Comparison of ENCODE assay signal across 15 cellular contexts in the genomic region with DNA sequence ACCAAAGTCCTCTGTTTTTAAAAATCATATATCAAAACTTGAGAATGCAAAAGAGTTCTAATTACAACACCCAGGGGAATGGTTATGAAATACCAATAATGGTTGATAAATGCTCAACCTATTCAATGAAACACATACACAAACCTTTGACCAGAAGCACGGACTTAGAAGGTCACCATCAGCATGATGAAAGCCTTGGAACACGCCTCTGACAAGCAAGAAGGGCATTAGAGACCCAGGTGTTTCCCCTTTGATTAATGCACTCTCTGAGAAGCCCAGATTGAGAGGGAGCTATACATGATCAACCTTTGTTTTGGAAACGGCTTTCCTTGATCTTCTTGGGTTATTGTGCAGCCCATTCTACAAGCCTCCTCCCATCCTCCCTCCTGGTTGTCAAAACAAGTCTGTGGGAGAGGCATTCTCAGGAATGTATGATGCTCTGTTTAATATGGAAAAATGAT.
DNase-seq lines count a peak whose midpoint lies in the region; ATAC-seq, FAIRE-seq and TF ChIP-seq lines count a peak whose summit lies in the region.
"Had no signal": no experiment of that assay in that cellular context is flagged by ENCODE, and none has a peak within 500 bp of the region (broad histone marks: within the 10 kb centered on the region; RNA-seq: fewer than 3 reads in every experiment).

No MANE protein-coding gene starts in this region.

- DNase-seq in NCI-H226 = peak; percentile 24
- DNase-seq in endothelial cell of umbilical vein (ENCODE audit: low read depth, low spot score) = peak; percentile 53
- DNase-seq in right lobe of liver = peak in 1 of 3 donors; percentile 78
- DNase-seq in stimulated activated naive B cell treated with anti-CD40 and anti-IgM and Interleukin-4, amounts not matched to agents 10 μg/mL and 1 μg/mL and 100 μg/mL, for 72 hours = no peak
- no peak for DNase-seq in ACHN
- no peak for DNase-seq in esophagus muscularis mucosa (ENCODE audit: extremely low spot score)
- DNase-seq in NCI-H2196 treated with DMSO at 0.1 percent for 48 hours (lab: John Stamatoyannopoulos, UW; ENCODE audit: unreplicated experiment) = no peak
- DNase-seq: DMS 273 treated with DMSO at 0.1 percent for 48 hours, EL, GOT3, NCI-H1092 treated with DMSO at 0.1 percent for 48 hours, NCI-H1694 treated with DMSO at 0.1 percent for 48 hours, NCI-H446 treated with DMSO at 0.1 percent for 48 hours, NCI-H748 treated with DMSO at 0.1 percent for 48 hours had no signal

- no TSS peak for BruUV-seq in endothelial cell of umbilical vein (replicated peaks; lab: Mats Ljungman, UMichigan)

- intact Hi-C loops in endothelial cell of umbilical vein (cut with micrococcal nuclease) = no loop called here
- intact Hi-C loops in right lobe of liver (cut with DNase I) = loop anchor here in 1 of 2 donors (10.0 kb wide), 1 partner anchor 51 kb away; no protein-coding TSS in a partner anchor
- intact Hi-C loops in esophagus muscularis mucosa (cut with DNase I) = no loop called here

- no peaks in the 10 kb centered on the region for H4K20me1 ChIP-seq in endothelial cell of umbilical vein (replicated peaks; ENCODE audit: control insufficient read depth, extremely low read depth, insufficient read depth, low read length)

- H3K9me3 Mint-ChIP-seq in stimulated activated naive B cell treated with anti-CD40 and anti-IgM and Interleukin-4, amounts not matched to agents 10 μg/mL and 1 μg/mL and 100 μg/mL, for 72 hours = peaks cover 4 to 16% of the 10 kb centered on the region in 2 donors

- H3K27ac Mint-ChIP-seq in stimulated activated naive B cell treated with anti-CD40 and anti-IgM and Interleukin-4, amounts not matched to agents 10 μg/mL and 1 μg/mL and 100 μg/mL, for 72 hours = peak overlapping the region; percentile 5

- ATAC-seq in right lobe of liver = peak; percentile 74 to 82 (median 78)
- peak; percentile 45 to 60 for ATAC-seq in stimulated activated naive B cell treated with anti-CD40 and anti-IgM and Interleukin-4, amounts not matched to agents 10 μg/mL and 1 μg/mL and 100 μg/mL, for 72 hours (replicated peaks)
- ATAC-seq: K562 had no signal

- POLR2A ChIA-PET in endothelial cell of umbilical vein (lab: Charles Lee) = interaction anchor here (1.0 kb wide), 1 partner anchor 69 kb away, joined by 3 read pairs; a partner anchor contains a TSS

- H3K4me1 Mint-ChIP-seq in stimulated activated naive B cell treated with anti-CD40 and anti-IgM and Interleukin-4, amounts not matched to agents 10 μg/mL and 1 μg/mL and 100 μg/mL, for 72 hours = peaks cover 32 to 47% of the 10 kb centered on the region in 2 donors

- in situ Hi-C loops in ACHN (cut with HindIII; ENCODE audit: low pct_ligation_motif_present, low pct_unique_long_range_greater_than_20kb, low sequenced_read_pairs) = no loop called here

- no peaks in the 10 kb centered on the region for H3K9me3 ChIP-seq in endothelial cell of umbilical vein (replicated peaks; ENCODE audit: control insufficient read depth, insufficient read depth, low read length)
- no peaks in the 10 kb centered on the region for H3K9me3 ChIP-seq in right lobe of liver
- H3K9me3 ChIP-seq in esophagus muscularis mucosa = no peaks in the 10 kb centered on the region

- TF ChIP-seq POLR2A in endothelial cell of umbilical vein (IDR thresholded peaks at IDR 0.05; ENCODE audit: low read depth, low read length) = no peak
- TF ChIP-seq POLR2A in right lobe of liver (IDR thresholded peaks at IDR 0.05) = no peak
- no peak for TF ChIP-seq POLR2A in esophagus muscularis mucosa (IDR thresholded peaks at IDR 0.05; ENCODE audit: low read depth)

- H3K4me1 ChIP-seq in endothelial cell of umbilical vein (ENCODE audit: control insufficient read depth, extremely low read depth, insufficient read depth, low read length) (peaks cover 15% of the 10 kb centered on the region), right lobe of liver (peaks cover 0 to 47% (median 16%) of the 10 kb centered on the region in 4 donors), esophagus muscularis mucosa (peaks cover 0 to 24% (median 11%) of the 10 kb centered on the region in 4 donors)

- no peak for FAIRE-seq in endothelial cell of umbilical vein (lab: Jason Lieb, UNC)
- FAIRE-seq: K562 had no signal

- H3K4me3 ChIP-seq in endothelial cell of umbilical vein (replicated peaks in 1 of 3; ENCODE audit: insufficient read depth in 1 of 3, low read depth in 1 of 3, low read length in 3 of 3) (no peak overlapping the region), right lobe of liver (peak overlapping the region in 2 of 3 donors; percentile 22), esophagus muscularis mucosa (no peak overlapping the region)
- H3K4me3 ChIP-seq: K562 had no signal

- no peaks in the 10 kb centered on the region for H3K9me1 ChIP-seq in endothelial cell of umbilical vein (replicated peaks; ENCODE audit: control insufficient read depth, extremely low read depth, insufficient read depth, low read length)

- CTCF ChIA-PET in endothelial cell of umbilical vein (lab: Charles Lee) = no interaction called here

- dilution Hi-C loops in endothelial cell of umbilical vein (cut with MboI; ENCODE audit: extremely low pct_ligation_motif_present, low sequenced_read_pairs) = no loop called here

- no peaks in the 10 kb centered on the region for H3K79me2 ChIP-seq in endothelial cell of umbilical vein (ENCODE audit: control insufficient read depth, insufficient read depth, low read length)

- no peak for TF ChIP-seq EP300 in esophagus muscularis mucosa (IDR thresholded peaks at IDR 0.05)

- TF ChIP-seq CTCF in endothelial cell of umbilical vein (IDR thresholded peaks at IDR 0.05; ENCODE audit: extremely low read depth in 1 of 2, insufficient read depth in 1 of 2, low read depth in 1 of 2, low read length in 2 of 2) = no peak
- no peak for TF ChIP-seq CTCF in right lobe of liver (IDR thresholded peaks at IDR 0.05)
- TF ChIP-seq CTCF in esophagus muscularis mucosa (IDR thresholded peaks at IDR 0.05) = no peak

- H3K27me3 ChIP-seq in endothelial cell of umbilical vein (ENCODE audit: control insufficient read depth in 2 of 2, insufficient read depth in 2 of 2, low read length in 2 of 2) (no peaks in the 10 kb centered on the region), right lobe of liver (no peaks in the 10 kb centered on the region), esophagus muscularis mucosa (no peaks in the 10 kb centered on the region)

- H3K9ac ChIP-seq in endothelial cell of umbilical vein (replicated peaks; ENCODE audit: extremely low read depth, insufficient read depth, low read length) = no peak overlapping the region

- no peak overlapping the region for H3K4me3 Mint-ChIP-seq in stimulated activated naive B cell treated with anti-CD40 and anti-IgM and Interleukin-4, amounts not matched to agents 10 μg/mL and 1 μg/mL and 100 μg/mL, for 72 hours

- no peaks in the 10 kb centered on the region for H3K36me3 ChIP-seq in endothelial cell of umbilical vein (ENCODE audit: control insufficient read depth in 2 of 2, extremely low read depth in 1 of 2, insufficient read depth in 2 of 2, low read length in 2 of 2)
- no peaks in the 10 kb centered on the region for H3K36me3 ChIP-seq in right lobe of liver
- no peaks in the 10 kb centered on the region for H3K36me3 ChIP-seq in esophagus muscularis mucosa

- WGBS in right lobe of liver (ENCODE audit: insufficient coverage, low coverage, low lambda C conversion rate, missing lambda C conversion rate) = 27% methylated on average over 3 of the region's 3 CpGs
- WGBS in esophagus muscularis mucosa = 73% methylated on average over 3 of the region's 3 CpGs

- H2AFZ ChIP-seq in endothelial cell of umbilical vein (ENCODE audit: low read depth, low read length) = no peak overlapping the region

- peaks cover 5 to 9% of the 10 kb centered on the region in 2 donors for H3K36me3 Mint-ChIP-seq in stimulated activated naive B cell treated with anti-CD40 and anti-IgM and Interleukin-4, amounts not matched to agents 10 μg/mL and 1 μg/mL and 100 μg/mL, for 72 hours

- H3K4me2 ChIP-seq in endothelial cell of umbilical vein (ENCODE audit: insufficient read depth, low read length) = no peak overlapping the region

- H3K27ac ChIP-seq in endothelial cell of umbilical vein (ENCODE audit: insufficient read depth, low read depth, low read length) (no peak overlapping the region), right lobe of liver (peak overlapping the region; percentile 53 to 90 (median 83)), esophagus muscularis mucosa (replicated peaks in 1 of 4) (no peak overlapping the region)

- no peaks in the 10 kb centered on the region for H3K27me3 Mint-ChIP-seq in stimulated activated naive B cell treated with anti-CD40 and anti-IgM and Interleukin-4, amounts not matched to agents 10 μg/mL and 1 μg/mL and 100 μg/mL, for 72 hours

TF ChIP-seq in endothelial cell of umbilical vein, 7 proteins besides CTCF, POLR2A, EP300 and RAD21:
- TF ChIP-seq POLR2AphosphoS5 (IDR thresholded peaks at IDR 0.05; ENCODE audit: insufficient read depth, low read depth, low read length) = no peak
- TF ChIP-seq GATA2 (IDR thresholded peaks at IDR 0.05; ENCODE audit: insufficient read depth, insufficient read length, low read depth, low read length) = no peak
- TF ChIP-seq, protein P1, sequence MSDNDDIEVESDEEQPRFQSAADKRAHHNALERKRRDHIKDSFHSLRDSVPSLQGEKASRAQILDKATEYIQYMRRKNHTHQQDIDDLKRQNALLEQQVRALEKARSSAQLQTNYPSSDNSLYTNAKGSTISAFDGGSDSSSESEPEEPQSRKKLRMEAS (IDR thresholded peaks at IDR 0.05; ENCODE audit: insufficient read depth, insufficient read length) = no peak
TF ChIP-seq in endothelial cell of umbilical vein: peak in this region for 0.

Comparison
In these comparisons a context has a peak if more than half of its experiments do, and no peak if none do; other contexts are left out.
1. DNase-seq: peak in NCI-H226 (single experiment) and endothelial cell of umbilical vein (single experiment); none in stimulated activated naive B cell treated with anti-CD40 and anti-IgM and Interleukin-4, amounts not matched to agents 10 μg/mL and 1 μg/mL and 100 μg/mL, for 72 hours (single experiment), ACHN (single experiment), esophagus muscularis mucosa (single experiment) and NCI-H2196 treated with DMSO at 0.1 percent for 48 hours (single experiment).
2. H3K27ac ChIP-seq: peak in right lobe of liver (3 of 3); none in endothelial cell of umbilical vein (single experiment) and esophagus muscularis mucosa (0 of 4).
3. H3K4me3 ChIP-seq: peak in right lobe of liver (2 of 3); none in endothelial cell of umbilical vein (0 of 3) and esophagus muscularis mucosa (0 of 4).